Comparison of ENCODE assay signal across 23 cellular contexts in the genomic region with DNA sequence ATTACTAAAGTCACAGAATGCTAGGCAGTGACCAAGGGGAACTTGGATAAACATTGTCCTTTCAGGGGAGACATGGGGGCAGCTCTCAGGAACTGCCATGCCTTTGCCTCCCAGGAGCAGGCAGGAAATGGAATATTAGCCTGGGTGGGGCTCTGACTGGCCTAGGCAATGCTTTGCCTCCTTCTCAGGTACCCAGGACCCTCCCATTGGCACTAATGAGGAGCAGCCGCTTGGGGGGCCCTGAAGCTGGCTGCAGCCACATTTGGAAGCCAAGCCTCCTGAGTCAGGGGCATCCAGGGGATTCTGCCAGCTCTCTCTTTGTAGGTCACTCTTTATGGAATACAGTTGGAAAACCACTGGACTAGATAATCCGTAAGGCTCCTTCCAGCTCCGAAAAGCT. TPM values are rescaled to one million over a fixed set of nuclear protein-coding genes. Genes with fewer than 3 reads are reported as not detected.
DNase-seq lines count a peak whose midpoint lies in the region; ATAC-seq, FAIRE-seq and TF ChIP-seq lines count a peak whose summit lies in the region.
"Had no signal": no experiment of that assay in that cellular context is flagged by ENCODE, and none has a peak within 500 bp of the region (broad histone marks: within the 10 kb centered on the region; RNA-seq: fewer than 3 reads in every experiment).

No MANE protein-coding gene starts in this region.

- DNase-seq in SK-N-SH (no peak), cerebellar cortex (ENCODE audit: low spot score) (peak; percentile 54), posterior vena cava (ENCODE audit: low spot score) (peak; percentile 15), RCC 7860 (ENCODE audit: low spot score) (no peak), left lobe of liver (ENCODE audit: low spot score) (no peak)
- no peak for DNase-seq in activated naive CD4-positive, alpha-beta T cell treated with anti-CD3 and anti-CD28 coated beads, Interleukin-2, amount 50 U/mL, for 72 hours (ENCODE audit: low spot score in 2 of 2)
- DNase-seq: DMS 273 treated with DMSO at 0.1 percent for 48 hours, NCI-H1048, NCI-H1417 treated with DMSO at 0.1 percent for 48 hours, NCI-H2107, SIG-M5 had no signal

- H3K4me1 ChIP-seq in SK-N-SH (ENCODE audit: control insufficient read depth in 1 of 2, insufficient read depth in 2 of 2, low read depth in 1 of 2, low read length in 1 of 2), result peaks cover 0 to 14% of the 10 kb centered on the region in 2 experiments; a peak in 1 of 4 replicates
- H3K4me1 ChIP-seq: BLaER1 treated with 17β-estradiol and CSF1 and Interleukin-3, amounts not matched to agents 10 nM and 100 nM; Caco-2 had no signal

- intact Hi-C loops in posterior vena cava (cut with DNase I), result no loop called here

- H3K27ac ChIP-seq in SK-N-SH (ENCODE audit: low read depth in 2 of 2, low read length in 1 of 2), result peak overlapping the region in 1 of 2 experiments; percentile 47; a peak in 2 of 4 replicates
- H3K27ac ChIP-seq: 22Rv1; BLaER1 treated with 17β-estradiol and CSF1 and Interleukin-3, amounts not matched to agents 10 nM and 100 nM had no signal

- H3K36me3 Mint-ChIP-seq in activated naive CD4-positive, alpha-beta T cell treated with anti-CD3 and anti-CD28 coated beads, Interleukin-2, amount 50 U/mL, for 72 hours, result no peaks in the 10 kb centered on the region
- H3K36me3 Mint-ChIP-seq: CD4-positive, alpha-beta memory T cell had no signal

- TF ChIP-seq CTCF in SK-N-SH (IDR thresholded peaks at IDR 0.05), result no peak

- no peak overlapping the region for H3K4me3 ChIP-seq in SK-N-SH (ENCODE audit: low read depth in 2 of 2, low read length in 1 of 2)
- H3K4me3 ChIP-seq: BLaER1 treated with 17β-estradiol and CSF1 and Interleukin-3, amounts not matched to agents 10 nM and 100 nM; K562; MG63 had no signal

- H3F3A ChIP-seq in SK-N-SH (replicated peaks; ENCODE audit: insufficient read depth), result no peaks in the 10 kb centered on the region

- TF ChIP-seq RAD21 in SK-N-SH (IDR thresholded peaks at IDR 0.05; ENCODE audit: low read length), result no peak

- no peak for TF ChIP-seq EP300 in SK-N-SH (IDR thresholded peaks at IDR 0.05; ENCODE audit: borderline replicate concordance in 1 of 2, low read depth in 1 of 2, low read length in 1 of 2)

- no peaks in the 10 kb centered on the region for H3K9me3 ChIP-seq in SK-N-SH
- H3K9me3 ChIP-seq: BLaER1 treated with 17β-estradiol and CSF1 and Interleukin-3, amounts not matched to agents 10 nM and 100 nM; Caco-2; MG63 had no signal

- POLR2A ChIA-PET in SK-N-SH (lab: Yijun Ruan, JAX), result interaction anchor here (1.0 to 2.6 kb wide), 3 partner anchors 24 to 113 kb away, joined by 3 to 15 read pairs (median 7); a partner anchor contains a TSS

- H3K27me3 ChIP-seq in SK-N-SH (ENCODE audit: insufficient read depth), result no peaks in the 10 kb centered on the region
- H3K27me3 ChIP-seq: BLaER1 treated with 17β-estradiol and CSF1 and Interleukin-3, amounts not matched to agents 10 nM and 100 nM; MG63 had no signal

- ATAC-seq in SK-N-SH treated with all-trans-retinoic acid at 6 μM for 48 hours, result peak; percentile 3; the same call in 1 of the 3 replicates
- no peak for ATAC-seq in HG02870 (IDR thresholded peaks at IDR 0.05; ENCODE audit: unreplicated experiment)
- no peak for ATAC-seq in left lobe of liver
- no peak for ATAC-seq in activated naive CD4-positive, alpha-beta T cell treated with anti-CD3 and anti-CD28 coated beads, Interleukin-2, amount 50 U/mL, for 72 hours

- H4K20me1 ChIP-seq in SK-N-SH (ENCODE audit: insufficient read depth), result no peaks in the 10 kb centered on the region
- H4K20me1 ChIP-seq: BLaER1 treated with 17β-estradiol and CSF1 and Interleukin-3, amounts not matched to agents 10 nM and 100 nM had no signal

- 94% methylated on average over 3 of the region's 3 CpGs for WGBS in SK-N-SH (ENCODE audit: low lambda C conversion rate)

- no peak overlapping the region for H2AFZ ChIP-seq in SK-N-SH (ENCODE audit: low read depth)

- no peak overlapping the region for H3K4me2 ChIP-seq in SK-N-SH
- H3K4me2 ChIP-seq: BLaER1 treated with 17β-estradiol and CSF1 and Interleukin-3, amounts not matched to agents 10 nM and 100 nM had no signal

- H3K27ac Mint-ChIP-seq in activated naive CD4-positive, alpha-beta T cell treated with anti-CD3 and anti-CD28 coated beads, Interleukin-2, amount 50 U/mL, for 72 hours, result no peak overlapping the region

- no peak for FAIRE-seq in RCC 7860 (lab: Jason Lieb, UNC)
- FAIRE-seq: G401.6 had no signal

- no peaks in the 10 kb centered on the region for H3K9me3 Mint-ChIP-seq in activated naive CD4-positive, alpha-beta T cell treated with anti-CD3 and anti-CD28 coated beads, Interleukin-2, amount 50 U/mL, for 72 hours
- H3K9me3 Mint-ChIP-seq: CD4-positive, alpha-beta memory T cell had no signal

- no peaks in the 10 kb centered on the region for H3K9me2 ChIP-seq in SK-N-SH

- H3K79me2 ChIP-seq in SK-N-SH (ENCODE audit: insufficient read depth), result no peaks in the 10 kb centered on the region

- no peak overlapping the region for H3K9ac ChIP-seq in SK-N-SH
- H3K9ac ChIP-seq: BLaER1 treated with 17β-estradiol and CSF1 and Interleukin-3, amounts not matched to agents 10 nM and 100 nM had no signal

- H3K36me3 ChIP-seq in SK-N-SH (replicated peaks in 1 of 2; ENCODE audit: control insufficient read depth in 1 of 2, insufficient read depth in 2 of 2, low read length in 1 of 2), result no peaks in the 10 kb centered on the region
- H3K36me3 ChIP-seq: BLaER1 treated with 17β-estradiol and CSF1 and Interleukin-3, amounts not matched to agents 10 nM and 100 nM; MG63 had no signal

- CTCF ChIA-PET in SK-N-SH (lab: Yijun Ruan, JAX), result interaction anchor here (0.7 to 22.4 kb wide), 36 partner anchors 9 to 943 kb away, joined by 3 to 691 read pairs (median 10); a partner anchor contains a TSS

TF ChIP-seq in SK-N-SH treated with all-trans-retinoic acid at 6 μM for 48 hours, 23 proteins besides CTCF, POLR2A, EP300 and RAD21:
- TF ChIP-seq, protein P1, sequence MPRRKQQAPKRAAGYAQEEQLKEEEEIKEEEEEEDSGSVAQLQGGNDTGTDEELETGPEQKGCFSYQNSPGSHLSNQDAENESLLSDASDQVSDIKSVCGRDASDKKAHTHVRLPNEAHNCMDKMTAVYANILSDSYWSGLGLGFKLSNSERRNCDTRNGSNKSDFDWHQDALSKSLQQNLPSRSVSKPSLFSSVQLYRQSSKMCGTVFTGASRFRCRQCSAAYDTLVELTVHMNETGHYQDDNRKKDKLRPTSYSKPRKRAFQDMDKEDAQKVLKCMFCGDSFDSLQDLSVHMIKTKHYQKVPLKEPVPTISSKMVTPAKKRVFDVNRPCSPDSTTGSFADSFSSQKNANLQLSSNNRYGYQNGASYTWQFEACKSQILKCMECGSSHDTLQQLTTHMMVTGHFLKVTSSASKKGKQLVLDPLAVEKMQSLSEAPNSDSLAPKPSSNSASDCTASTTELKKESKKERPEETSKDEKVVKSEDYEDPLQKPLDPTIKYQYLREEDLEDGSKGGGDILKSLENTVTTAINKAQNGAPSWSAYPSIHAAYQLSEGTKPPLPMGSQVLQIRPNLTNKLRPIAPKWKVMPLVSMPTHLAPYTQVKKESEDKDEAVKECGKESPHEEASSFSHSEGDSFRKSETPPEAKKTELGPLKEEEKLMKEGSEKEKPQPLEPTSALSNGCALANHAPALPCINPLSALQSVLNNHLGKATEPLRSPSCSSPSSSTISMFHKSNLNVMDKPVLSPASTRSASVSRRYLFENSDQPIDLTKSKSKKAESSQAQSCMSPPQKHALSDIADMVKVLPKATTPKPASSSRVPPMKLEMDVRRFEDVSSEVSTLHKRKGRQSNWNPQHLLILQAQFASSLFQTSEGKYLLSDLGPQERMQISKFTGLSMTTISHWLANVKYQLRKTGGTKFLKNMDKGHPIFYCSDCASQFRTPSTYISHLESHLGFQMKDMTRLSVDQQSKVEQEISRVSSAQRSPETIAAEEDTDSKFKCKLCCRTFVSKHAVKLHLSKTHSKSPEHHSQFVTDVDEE (CRISPR knock-in tag; IDR thresholded peaks at IDR 0.05), result 0 out of 2 replicates have a peak, but pooled peaks have one; percentile 1
- TF ChIP-seq PPARA (CRISPR knock-in tag; IDR thresholded peaks at IDR 0.05; ENCODE audit: borderline replicate concordance), result no peak

TF ChIP-seq in SK-N-SH, 30 proteins besides CTCF, POLR2A, EP300 and RAD21 (continues in another document):
- TF ChIP-seq FOSL2 (IDR thresholded peaks at IDR 0.05; ENCODE audit: borderline replicate concordance, low read depth) (no peak), POLR2AphosphoS5 (IDR thresholded peaks at IDR 0.05; ENCODE audit: low read depth, low read length) (no peak), RXRA (IDR thresholded peaks at IDR 0.05; ENCODE audit: borderline replicate concordance, low read depth) (no peak), RFX5 (IDR thresholded peaks at IDR 0.05; ENCODE audit: low read length) (no peak)
- TF ChIP-seq, protein P2, sequence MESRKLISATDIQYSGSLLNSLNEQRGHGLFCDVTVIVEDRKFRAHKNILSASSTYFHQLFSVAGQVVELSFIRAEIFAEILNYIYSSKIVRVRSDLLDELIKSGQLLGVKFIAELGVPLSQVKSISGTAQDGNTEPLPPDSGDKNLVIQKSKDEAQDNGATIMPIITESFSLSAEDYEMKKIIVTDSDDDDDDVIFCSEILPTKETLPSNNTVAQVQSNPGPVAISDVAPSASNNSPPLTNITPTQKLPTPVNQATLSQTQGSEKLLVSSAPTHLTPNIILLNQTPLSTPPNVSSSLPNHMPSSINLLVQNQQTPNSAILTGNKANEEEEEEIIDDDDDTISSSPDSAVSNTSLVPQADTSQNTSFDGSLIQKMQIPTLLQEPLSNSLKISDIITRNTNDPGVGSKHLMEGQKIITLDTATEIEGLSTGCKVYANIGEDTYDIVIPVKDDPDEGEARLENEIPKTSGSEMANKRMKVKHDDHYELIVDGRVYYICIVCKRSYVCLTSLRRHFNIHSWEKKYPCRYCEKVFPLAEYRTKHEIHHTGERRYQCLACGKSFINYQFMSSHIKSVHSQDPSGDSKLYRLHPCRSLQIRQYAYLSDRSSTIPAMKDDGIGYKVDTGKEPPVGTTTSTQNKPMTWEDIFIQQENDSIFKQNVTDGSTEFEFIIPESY (IDR thresholded peaks at IDR 0.05; ENCODE audit: borderline replicate concordance, low read depth), result no peak

RNA-seq across cellular contexts. Expression of a gene that starts 5.5 kb away (rescaled TPM):
- polyA plus RNA-seq in SK-N-SH (2012; rRNA removed), result 0.10 TPM in 1 of 2 replicates, not detected in the other
- not detected in 2 replicates for polyA plus RNA-seq in SK-N-SH (2012; cell fraction: cytosol; rRNA removed)
- polyA plus RNA-seq in SK-N-SH (2012; cell fraction: nucleus; rRNA removed), result not detected in 2 replicates
- total RNA-seq in posterior vena cava (not detected), left lobe of liver (0.13 TPM)
- total RNA-seq in activated naive CD4-positive, alpha-beta T cell treated with anti-CD3 and anti-CD28 coated beads, Interleukin-2, amount 50 U/mL, for 72 hours, result not detected
- total RNA-seq: Caco-2; CD4-positive, alpha-beta memory T cell; H1; K562; LHCN-M2; NCI-H460 had no signal
- polyA plus RNA-seq: CD4-positive, alpha-beta memory T cell; H1; K562 had no signal

RNA-seq across cellular contexts. Expression of a gene that starts 55.6 kb away (rescaled TPM):
- polyA plus RNA-seq in SK-N-SH (2012; rRNA removed), result 23.7 and 28.3 TPM in 2 replicates
- 16.3 and 24.6 TPM in 2 replicates for polyA plus RNA-seq in SK-N-SH (2012; cell fraction: cytosol; rRNA removed)
- 15.8 and 17.1 TPM in 2 replicates for polyA plus RNA-seq in SK-N-SH (2012; cell fraction: nucleus; rRNA removed)
- total RNA-seq in posterior vena cava, result 10 to 100 TPM; 32.6 to 45.1 TPM
- total RNA-seq in left lobe of liver, result 35.5 TPM
- total RNA-seq in activated naive CD4-positive, alpha-beta T cell treated with anti-CD3 and anti-CD28 coated beads, Interleukin-2, amount 50 U/mL, for 72 hours, result 1 to 10 TPM; 1.1 to 1.8 TPM

Comparison
In these comparisons a context has a peak if more than half of its experiments do, and no peak if none do; other contexts are left out.
1. DNase-seq: peak in cerebellar cortex (single experiment) and posterior vena cava (single experiment); none in SK-N-SH (single experiment), RCC 7860 (single experiment), left lobe of liver (single experiment) and activated naive CD4-positive, alpha-beta T cell treated with anti-CD3 and anti-CD28 coated beads, Interleukin-2, amount 50 U/mL, for 72 hours (0 of 2).
2. RNA of a gene that starts 55.6 kb away (total RNA-seq): 32.6 to 45.1 TPM in posterior vena cava and 35.5 TPM in left lobe of liver (single experiment); 1.1 to 1.8 TPM in activated naive CD4-positive, alpha-beta T cell treated with anti-CD3 and anti-CD28 coated beads, Interleukin-2, amount 50 U/mL, for 72 hours; every median in the first group is over 10 times any median in the second.